ENCODE assay signal across 1 cellular context in genomic region chr2:219045937-219046550, GRCh38.
A peak's percentile ranks its signal among the peaks of the same experiment; 100 is the strongest.
TF ChIP-seq lines count a peak whose summit lies in the region.

No MANE protein-coding gene starts in this region.

TF ChIP-seq in H1, 55 proteins besides CTCF, POLR2A, EP300 and RAD21:
- TF ChIP-seq CTBP2 (IDR thresholded peaks at IDR 0.05; ENCODE audit: borderline replicate concordance, insufficient read depth, insufficient read length, low read length) (no peak), SIN3A (conservative IDR thresholded peaks at IDR 0.05 in 1 of 2, IDR thresholded peaks at IDR 0.05 in 1 of 2; ENCODE audit: low read depth in 1 of 2, low read length in 2 of 2) (peak; percentile 88 to 99), SAP30 (IDR thresholded peaks at IDR 0.05; ENCODE audit: insufficient read depth, insufficient replicate concordance, low read length) (peak; percentile 70)
TF ChIP-seq in H1: peak in this region for 2.
